ENCODE assay signal across 1 cellular context in the genomic region with DNA sequence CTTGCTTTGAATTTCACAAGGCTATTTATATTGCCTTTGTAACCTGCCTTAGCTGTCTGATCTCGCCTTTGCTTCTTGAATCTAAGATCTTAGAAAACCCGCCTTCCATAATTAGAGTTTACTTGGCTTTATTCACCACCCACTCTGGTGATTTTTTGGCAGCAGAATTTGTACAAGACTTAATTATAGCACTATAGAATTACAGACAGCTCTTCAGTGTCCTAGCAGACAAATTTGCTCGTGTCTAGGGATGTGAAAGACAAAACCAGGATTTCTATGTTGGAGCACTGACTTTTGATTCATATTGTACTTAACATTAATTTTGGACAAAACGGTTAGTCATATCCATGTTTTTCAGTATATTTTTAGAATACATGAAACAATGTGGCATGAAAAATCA.
TF ChIP-seq lines count a peak whose summit lies in the region.

No MANE protein-coding gene starts in this region.

TF ChIP-seq in HepG2, 621 proteins besides CTCF, POLR2A, EP300 and RAD21 (continued from another document):
- TF ChIP-seq FUBP1 (CRISPR knock-in tag; IDR thresholded peaks at IDR 0.05; ENCODE audit: borderline replicate concordance), result no peak
